1 cellular context compared by ENCODE assay signal in genomic region chr6:136958168-136958567, GRCh38.
TF ChIP-seq lines count a peak whose summit lies in the region.

No MANE protein-coding gene starts in this region.

TF ChIP-seq in H1, 55 proteins besides CTCF, POLR2A, EP300 and RAD21:
- no peak for TF ChIP-seq SP1 (IDR thresholded peaks at IDR 0.05; ENCODE audit: low read depth, low read length)
- no peak for TF ChIP-seq SRF (IDR thresholded peaks at IDR 0.05; ENCODE audit: low read depth, low read length)
- no peak for TF ChIP-seq TBP (IDR thresholded peaks at IDR 0.05; ENCODE audit: low read depth, low read length)
- no peak for TF ChIP-seq E2F6 (IDR thresholded peaks at IDR 0.05)
- TF ChIP-seq CBX8 (IDR thresholded peaks at IDR 0.05; ENCODE audit: borderline replicate concordance, low read depth, low read length): no peak
- no peak for TF ChIP-seq PHF8 (conservative IDR thresholded peaks at IDR 0.05; ENCODE audit: low read depth, low read length)
- TF ChIP-seq GTF2F1 (IDR thresholded peaks at IDR 0.05; ENCODE audit: borderline replicate concordance, low read depth, low read length): no peak
- no peak for TF ChIP-seq ZNF274 (IDR thresholded peaks at IDR 0.05; ENCODE audit: borderline replicate concordance, extremely low read depth, low read length)
- no peak for TF ChIP-seq RFX5 (IDR thresholded peaks at IDR 0.05; ENCODE audit: borderline replicate concordance, low read depth, low read length)
- TF ChIP-seq KDM1A (IDR thresholded peaks at IDR 0.05; ENCODE audit: borderline replicate concordance, low read length): no peak
- no peak for TF ChIP-seq BCL11A (IDR thresholded peaks at IDR 0.05; ENCODE audit: low read depth in 2 of 2, low read length in 2 of 2)
- no peak for TF ChIP-seq BACH1 (IDR thresholded peaks at IDR 0.05; ENCODE audit: low read length)
- TF ChIP-seq SP4 (IDR thresholded peaks at IDR 0.05; ENCODE audit: low read length): no peak
